In the genomic region with DNA sequence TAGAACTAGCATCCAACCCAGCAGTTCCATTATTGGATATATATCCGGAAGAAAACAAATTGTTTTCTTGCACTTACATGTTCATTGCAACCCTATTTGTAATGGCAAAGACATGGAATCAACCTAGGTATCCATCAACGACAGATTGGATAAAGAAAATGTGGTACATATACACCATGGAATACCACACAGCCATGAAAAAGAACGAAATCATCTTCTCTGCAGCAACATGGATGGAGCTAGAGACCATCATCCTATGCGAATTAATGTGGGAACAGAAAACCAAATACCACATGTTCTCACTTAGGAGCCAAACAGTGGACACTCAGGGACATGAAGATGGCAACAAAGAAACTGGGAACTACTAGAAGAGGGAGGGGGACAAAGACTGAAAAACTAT, we compare ENCODE assay signal across 7 cellular contexts.
"Had no signal": no experiment of that assay in that cellular context is flagged by ENCODE, and none has a peak within 500 bp of the region (broad histone marks: within the 10 kb centered on the region; RNA-seq: fewer than 3 reads in every experiment).

No MANE protein-coding gene starts in this region.

- H3K36me3 ChIP-seq: HAP-1 had no signal

- H2AFZ ChIP-seq: GM23338 had no signal

- ATAC-seq: HCT116, HepG2 had no signal

- FAIRE-seq: HepG2 had no signal

- H3K9me3 ChIP-seq: HAP-1 had no signal

- H3K4me3 ChIP-seq: GM23338, HAP-1 had no signal

- H3K27ac ChIP-seq: HL-60 had no signal

- DNase-seq: H7, KBM-7 had no signal
